1 cellular context compared by ENCODE assay signal in the genomic region with DNA sequence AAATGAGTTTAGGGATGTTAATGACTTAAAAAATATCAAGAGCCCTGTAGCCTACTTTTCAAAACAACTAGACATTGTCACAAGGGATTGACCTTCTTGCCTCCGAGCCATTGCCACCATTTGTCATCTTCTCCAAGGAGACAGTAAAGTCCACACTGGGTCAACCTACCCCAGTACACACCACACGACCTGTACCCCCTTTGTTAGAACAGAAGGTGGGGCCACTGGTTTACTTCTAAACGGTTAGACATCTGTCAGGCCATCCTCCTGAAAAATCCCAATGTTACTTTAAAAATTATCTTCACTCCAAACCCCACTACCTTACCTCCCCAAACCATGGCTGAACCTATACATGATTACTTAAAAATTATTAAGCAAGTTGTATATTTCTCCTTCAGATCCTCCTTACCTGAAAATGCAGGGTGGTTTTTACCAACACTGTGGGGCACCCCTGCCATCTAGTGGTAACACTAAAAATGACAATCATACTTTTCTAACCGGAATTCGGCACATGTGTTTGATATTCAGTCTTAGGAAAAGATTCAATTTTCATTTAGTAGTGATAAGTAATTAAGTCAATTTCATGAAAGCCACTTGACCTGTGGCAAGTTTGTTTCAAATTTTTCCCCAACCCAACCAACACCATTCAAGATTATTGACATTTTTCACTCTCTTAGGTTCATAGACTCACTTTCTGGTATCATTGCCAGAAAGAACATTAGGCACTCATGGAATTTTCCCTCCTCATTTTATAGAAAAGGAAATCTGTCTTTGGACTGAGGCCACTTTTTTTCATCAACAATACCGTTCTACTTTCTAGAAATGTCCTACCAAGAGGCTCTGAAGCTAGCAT.
TF ChIP-seq lines count a peak whose summit lies in the region.

No MANE protein-coding gene starts in this region.

TF ChIP-seq in H1, 55 proteins besides CTCF, POLR2A, EP300 and RAD21 (continued from another document):
- TF ChIP-seq, protein P1, sequence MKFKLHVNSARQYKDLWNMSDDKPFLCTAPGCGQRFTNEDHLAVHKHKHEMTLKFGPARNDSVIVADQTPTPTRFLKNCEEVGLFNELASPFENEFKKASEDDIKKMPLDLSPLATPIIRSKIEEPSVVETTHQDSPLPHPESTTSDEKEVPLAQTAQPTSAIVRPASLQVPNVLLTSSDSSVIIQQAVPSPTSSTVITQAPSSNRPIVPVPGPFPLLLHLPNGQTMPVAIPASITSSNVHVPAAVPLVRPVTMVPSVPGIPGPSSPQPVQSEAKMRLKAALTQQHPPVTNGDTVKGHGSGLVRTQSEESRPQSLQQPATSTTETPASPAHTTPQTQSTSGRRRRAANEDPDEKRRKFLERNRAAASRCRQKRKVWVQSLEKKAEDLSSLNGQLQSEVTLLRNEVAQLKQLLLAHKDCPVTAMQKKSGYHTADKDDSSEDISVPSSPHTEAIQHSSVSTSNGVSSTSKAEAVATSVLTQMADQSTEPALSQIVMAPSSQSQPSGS (IDR thresholded peaks at IDR 0.05; ENCODE audit: low read length) = no peak
- TF ChIP-seq SIN3A (conservative IDR thresholded peaks at IDR 0.05 in 1 of 2, IDR thresholded peaks at IDR 0.05 in 1 of 2; ENCODE audit: low read depth in 1 of 2, low read length in 2 of 2) = no peak
- TF ChIP-seq GTF2F1 (IDR thresholded peaks at IDR 0.05; ENCODE audit: borderline replicate concordance, low read depth, low read length) = no peak
